ENCODE assay signal across 33 cellular contexts in genomic region chr9:18032636-18033035, GRCh38.
"Had no signal": no experiment of that assay in that cellular context is flagged by ENCODE, and none has a peak within 500 bp of the region (broad histone marks: within the 10 kb centered on the region; RNA-seq: fewer than 3 reads in every experiment).

No MANE protein-coding gene starts in this region.

- H3K27ac ChIP-seq: adrenal gland, ascending aorta, body of pancreas, brain microvascular endothelial cell, breast epithelium, cardiac muscle cell had no signal

- H3K4me1 ChIP-seq: adrenal gland, body of pancreas, breast epithelium had no signal

- H3K36me3 ChIP-seq: adrenal gland, ascending aorta, brain microvascular endothelial cell, breast epithelium, cardiac muscle cell had no signal

- H3K9me3 ChIP-seq: adrenal gland, body of pancreas had no signal

- H3K4me3 ChIP-seq: adrenal gland, ascending aorta, body of pancreas, breast epithelium, cardiac muscle cell had no signal

- ATAC-seq: activated naive CD4-positive, alpha-beta T cell treated with anti-CD3 and anti-CD28 coated beads, Interleukin-2, amount 50 U/mL, for 72 hours; activated naive CD8-positive, alpha-beta T cell treated with anti-CD3 and anti-CD28 coated beads, Interleukin-2, amount 50 U/mL, for 24 hours; activated T-cell treated with anti-CD3 and anti-CD28 coated beads, Interleukin-2, amount 50 U/mL, for 4 hours; activated T-cell treated with anti-CD3 and anti-CD28 coated beads, Interleukin-2, amount 50 U/mL, for 72 hours; activated T-helper 17 cell treated with anti-CD3 and anti-CD28 coated beads, Interleukin-2, amount 50 U/mL, for 72 hours; body of pancreas had no signal

- DNase-seq: activated effector memory CD4-positive, alpha-beta T cell treated with anti-CD3 and anti-CD28 coated beads, Interleukin-2, amount 50 U/mL, for 16 hours; activated effector memory CD4-positive, alpha-beta T cell treated with Interleukin-2 at 50 U/mL for 16 hours; activated gamma-delta T cell; activated gamma-delta T cell treated with Interleukin-2 at 50 U/mL for 16 hours; activated naive CD4-positive, alpha-beta T cell; activated naive CD4-positive, alpha-beta T cell treated with anti-CD3 and anti-CD28 coated beads for 36 hours; activated naive CD4-positive, alpha-beta T cell treated with anti-CD3 and anti-CD28 coated beads, Interleukin-2, amount 10 ng/mL, durations not matched to agents 7 days and 5 days; activated naive CD4-positive, alpha-beta T cell treated with anti-CD3 and anti-CD28 coated beads, Interleukin-2, amount 50 U/mL, for 16 hours; activated naive CD4-positive, alpha-beta T cell treated with Interleukin-2 at 50 U/mL for 16 hours; activated naive CD8-positive, alpha-beta T cell treated with anti-CD3 and anti-CD28 coated beads for 36 hours; activated naive CD8-positive, alpha-beta T cell treated with anti-CD3 and anti-CD28 coated beads, Interleukin-2, amount 10 ng/mL, durations not matched to agents 7 days and 5 days; activated naive CD8-positive, alpha-beta T cell treated with anti-CD3 and anti-CD28 coated beads, Interleukin-2, amount 50 U/mL, for 24 hours; activated T-cell treated with anti-CD3 and anti-CD28 coated beads, Interleukin-2, amount 50 U/mL, for 1 hour; activated T-cell treated with anti-CD3 and anti-CD28 coated beads, Interleukin-2, amount 50 U/mL, for 24 hours; activated T-cell treated with anti-CD3 and anti-CD28 coated beads, Interleukin-2, amount 50 U/mL, for 4 hours; activated T-cell treated with anti-CD3 and anti-CD28 coated beads, Interleukin-2, amount 50 U/mL, for 48 hours; activated T-cell treated with anti-CD3 and anti-CD28 coated beads, Interleukin-2, amount 50 U/mL, for 72 hours; adrenal gland; amniotic stem cell; amygdala; anterior cingulate cortex; aorta; body of pancreas; brain microvascular endothelial cell; caudate nucleus; central memory CD4-positive, alpha-beta T cell; cerebellar nuclear complex had no signal

- H3K27me3 ChIP-seq: adrenal gland, ascending aorta, body of pancreas, brain microvascular endothelial cell, breast epithelium had no signal

- FAIRE-seq: astrocyte had no signal
